Comparison of ENCODE assay signal across 1 cellular context in the genomic region with DNA sequence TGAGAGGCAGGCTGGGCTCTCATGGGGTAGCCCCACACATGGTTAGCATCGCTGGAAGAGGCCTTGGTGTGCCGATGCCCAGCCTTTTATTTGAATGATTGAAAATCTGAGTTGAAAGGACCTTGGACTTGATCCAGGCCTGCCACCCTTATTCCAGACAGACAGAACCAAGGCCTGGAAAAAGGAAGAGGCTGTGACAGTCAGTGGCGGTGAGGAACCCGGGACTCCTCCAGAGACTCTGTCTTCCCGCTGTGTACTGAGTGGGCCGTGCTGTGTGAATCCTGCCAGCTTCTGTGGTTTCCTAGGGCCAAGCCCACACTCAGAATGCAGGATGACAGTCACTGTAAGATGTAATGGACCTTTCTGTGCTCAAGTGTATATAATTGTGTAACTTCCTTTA.
TF ChIP-seq lines count a peak whose summit lies in the region.

No MANE protein-coding gene starts in this region.

TF ChIP-seq in GM23338, 12 proteins besides CTCF, POLR2A, EP300 and RAD21 (continued from another document):
- TF ChIP-seq, protein P1, sequence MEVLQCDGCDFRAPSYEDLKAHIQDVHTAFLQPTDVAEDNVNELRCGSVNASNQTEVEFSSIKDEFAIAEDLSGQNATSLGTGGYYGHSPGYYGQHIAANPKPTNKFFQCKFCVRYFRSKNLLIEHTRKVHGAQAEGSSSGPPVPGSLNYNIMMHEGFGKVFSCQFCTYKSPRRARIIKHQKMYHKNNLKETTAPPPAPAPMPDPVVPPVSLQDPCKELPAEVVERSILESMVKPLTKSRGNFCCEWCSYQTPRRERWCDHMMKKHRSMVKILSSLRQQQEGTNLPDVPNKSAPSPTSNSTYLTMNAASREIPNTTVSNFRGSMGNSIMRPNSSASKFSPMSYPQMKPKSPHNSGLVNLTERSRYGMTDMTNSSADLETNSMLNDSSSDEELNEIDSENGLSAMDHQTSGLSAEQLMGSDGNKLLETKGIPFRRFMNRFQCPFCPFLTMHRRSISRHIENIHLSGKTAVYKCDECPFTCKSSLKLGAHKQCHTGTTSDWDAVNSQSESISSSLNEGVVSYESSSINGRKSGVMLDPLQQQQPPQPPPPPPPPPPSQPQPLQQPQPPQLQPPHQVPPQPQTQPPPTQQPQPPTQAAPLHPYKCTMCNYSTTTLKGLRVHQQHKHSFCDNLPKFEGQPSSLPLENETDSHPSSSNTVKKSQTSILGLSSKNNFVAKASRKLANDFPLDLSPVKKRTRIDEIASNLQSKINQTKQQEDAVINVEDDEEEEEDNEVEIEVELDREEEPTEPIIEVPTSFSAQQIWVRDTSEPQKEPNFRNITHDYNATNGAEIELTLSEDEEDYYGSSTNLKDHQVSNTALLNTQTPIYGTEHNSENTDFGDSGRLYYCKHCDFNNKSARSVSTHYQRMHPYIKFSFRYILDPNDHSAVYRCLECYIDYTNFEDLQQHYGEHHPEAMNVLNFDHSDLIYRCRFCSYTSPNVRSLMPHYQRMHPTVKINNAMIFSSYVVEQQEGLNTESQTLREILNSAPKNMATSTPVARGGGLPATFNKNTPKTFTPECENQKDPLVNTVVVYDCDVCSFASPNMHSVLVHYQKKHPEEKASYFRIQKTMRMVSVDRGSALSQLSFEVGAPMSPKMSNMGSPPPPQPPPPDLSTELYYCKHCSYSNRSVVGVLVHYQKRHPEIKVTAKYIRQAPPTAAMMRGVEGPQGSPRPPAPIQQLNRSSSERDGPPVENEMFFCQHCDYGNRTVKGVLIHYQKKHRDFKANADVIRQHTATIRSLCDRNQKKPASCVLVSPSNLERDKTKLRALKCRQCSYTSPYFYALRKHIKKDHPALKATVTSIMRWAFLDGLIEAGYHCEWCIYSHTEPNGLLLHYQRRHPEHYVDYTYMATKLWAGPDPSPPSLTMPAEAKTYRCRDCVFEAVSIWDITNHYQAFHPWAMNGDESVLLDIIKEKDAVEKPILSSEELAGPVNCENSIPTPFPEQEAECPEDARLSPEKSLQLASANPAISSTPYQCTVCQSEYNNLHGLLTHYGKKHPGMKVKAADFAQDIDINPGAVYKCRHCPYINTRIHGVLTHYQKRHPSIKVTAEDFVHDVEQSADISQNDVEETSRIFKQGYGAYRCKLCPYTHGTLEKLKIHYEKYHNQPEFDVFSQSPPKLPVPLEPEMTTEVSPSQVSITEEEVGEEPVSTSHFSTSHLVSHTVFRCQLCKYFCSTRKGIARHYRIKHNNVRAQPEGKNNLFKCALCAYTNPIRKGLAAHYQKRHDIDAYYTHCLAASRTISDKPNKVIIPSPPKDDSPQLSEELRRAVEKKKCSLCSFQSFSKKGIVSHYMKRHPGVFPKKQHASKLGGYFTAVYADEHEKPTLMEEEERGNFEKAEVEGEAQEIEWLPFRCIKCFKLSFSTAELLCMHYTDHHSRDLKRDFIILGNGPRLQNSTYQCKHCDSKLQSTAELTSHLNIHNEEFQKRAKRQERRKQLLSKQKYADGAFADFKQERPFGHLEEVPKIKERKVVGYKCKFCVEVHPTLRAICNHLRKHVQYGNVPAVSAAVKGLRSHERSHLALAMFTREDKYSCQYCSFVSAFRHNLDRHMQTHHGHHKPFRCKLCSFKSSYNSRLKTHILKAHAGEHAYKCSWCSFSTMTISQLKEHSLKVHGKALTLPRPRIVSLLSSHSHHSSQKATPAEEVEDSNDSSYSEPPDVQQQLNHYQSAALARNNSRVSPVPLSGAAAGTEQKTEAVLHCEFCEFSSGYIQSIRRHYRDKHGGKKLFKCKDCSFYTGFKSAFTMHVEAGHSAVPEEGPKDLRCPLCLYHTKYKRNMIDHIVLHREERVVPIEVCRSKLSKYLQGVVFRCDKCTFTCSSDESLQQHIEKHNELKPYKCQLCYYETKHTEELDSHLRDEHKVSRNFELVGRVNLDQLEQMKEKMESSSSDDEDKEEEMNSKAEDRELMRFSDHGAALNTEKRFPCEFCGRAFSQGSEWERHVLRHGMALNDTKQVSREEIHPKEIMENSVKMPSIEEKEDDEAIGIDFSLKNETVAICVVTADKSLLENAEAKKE (CRISPR knock-in tag; IDR thresholded peaks at IDR 0.05), result no peak
- TF ChIP-seq ZNF114 (CRISPR knock-in tag; IDR thresholded peaks at IDR 0.05), result no peak
